ENCODE assay signal across 15 cellular contexts in genomic region chr11:132423266-132423665, GRCh38.
"Had no signal": no experiment of that assay in that cellular context is flagged by ENCODE, and none has a peak within 500 bp of the region (broad histone marks: within the 10 kb centered on the region; RNA-seq: fewer than 3 reads in every experiment).

No MANE protein-coding gene starts in this region.

- H3K4me3 ChIP-seq: esophagus muscularis mucosa, hepatocyte, thoracic aorta, upper lobe of right lung had no signal

- H3K27ac ChIP-seq: esophagus muscularis mucosa, hepatocyte, neutrophil, thoracic aorta, upper lobe of right lung had no signal

- H3K4me1 ChIP-seq: esophagus muscularis mucosa, upper lobe of right lung had no signal

- ATAC-seq: left lobe of liver; naive thymus-derived CD4-positive, alpha-beta T cell; upper lobe of right lung had no signal

- H3K27me3 ChIP-seq: esophagus muscularis mucosa, hepatocyte, neutrophil had no signal

- H3K9me3 ChIP-seq: esophagus muscularis mucosa, neutrophil, thoracic aorta, upper lobe of right lung had no signal

- H3K4me2 ChIP-seq: hepatocyte had no signal

- DNase-seq: activated CD4-positive, alpha-beta T cell treated with anti-CD3 and anti-CD28 coated beads, Interleukin-2, amount 50 U/mL, for 1 hour; activated CD8-positive, alpha-beta memory T cell treated with anti-CD3 and anti-CD28 coated beads for 24 hours; activated naive CD8-positive, alpha-beta T cell treated with anti-CD3 and anti-CD28 coated beads for 36 hours; amygdala; cortex of kidney; effector CD4-positive, alpha-beta T cell; naive thymus-derived CD4-positive, alpha-beta T cell; stimulated activated CD4-positive, alpha-beta T cell treated with anti-CD3 and anti-CD28 coated beads, Interleukin-12 subunit alpha, Interleukin-12 subunit beta, amount 100 ng/mL, for 4 hours; stimulated activated CD4-positive, alpha-beta T cell treated with anti-CD3 and anti-CD28 coated beads, Interleukin-2, amount 100 ng/mL, for 24 hours; upper lobe of right lung had no signal

- H3K36me3 ChIP-seq: esophagus muscularis mucosa, neutrophil, thoracic aorta, upper lobe of right lung had no signal
